12 cellular contexts compared by ENCODE assay signal in the genomic region with DNA sequence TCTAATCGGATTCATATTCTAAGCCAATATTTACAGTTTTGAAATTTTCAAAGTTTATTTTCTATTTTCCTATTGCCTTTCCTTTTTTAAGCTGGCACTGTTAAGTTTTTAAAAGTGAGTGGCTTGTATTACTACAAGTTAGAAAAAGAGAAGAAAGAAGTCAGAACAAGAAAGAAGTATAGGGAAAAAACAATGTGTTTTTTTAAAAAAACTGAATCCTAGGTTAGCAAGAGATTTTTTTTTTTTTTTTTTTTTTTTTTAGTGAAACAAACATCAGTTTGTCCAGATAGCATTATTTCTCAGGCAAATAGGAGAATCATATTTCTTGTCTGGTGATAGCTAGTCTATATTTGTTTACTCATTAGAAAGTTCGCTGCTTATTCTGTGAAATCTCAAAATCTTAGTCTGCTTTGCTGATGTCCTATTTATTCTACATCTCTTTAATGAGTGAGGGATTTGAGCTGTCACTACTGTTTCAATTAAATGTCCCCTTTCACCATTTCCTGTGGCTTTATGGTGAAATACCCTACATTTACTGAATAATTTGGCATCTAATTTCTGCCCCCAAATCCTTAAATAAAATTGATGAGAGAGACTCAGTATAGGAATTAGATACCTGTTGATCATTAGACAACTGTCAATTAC. TPM values are rescaled to one million over a fixed set of nuclear protein-coding genes. Genes with fewer than 3 reads are reported as not detected.
DNase-seq lines count a peak whose midpoint lies in the region; TF ChIP-seq lines count a peak whose summit lies in the region.
"Had no signal": no experiment of that assay in that cellular context is flagged by ENCODE, and none has a peak within 500 bp of the region (broad histone marks: within the 10 kb centered on the region; RNA-seq: fewer than 3 reads in every experiment).

No MANE protein-coding gene starts in this region.

- no peaks in the 10 kb centered on the region for H3K36me3 Mint-ChIP-seq in CD14-positive monocyte
- H3K36me3 Mint-ChIP-seq in dendritic cell treated with granulocyte-macrophage colony-stimulating factor and Interleukin-4, amounts not matched to agents 40 ng/mL and 50 ng/mL, for 4 days (ENCODE audit: low read depth): no peaks in the 10 kb centered on the region

- peaks cover 89% of the 10 kb centered on the region for H3K4me1 Mint-ChIP-seq in CD14-positive monocyte
- peaks cover 57% of the 10 kb centered on the region for H3K4me1 Mint-ChIP-seq in dendritic cell treated with granulocyte-macrophage colony-stimulating factor and Interleukin-4, amounts not matched to agents 40 ng/mL and 50 ng/mL, for 4 days (ENCODE audit: low read depth)

- POLR2A ChIA-PET in OCI-LY7 (lab: Charles Lee): interaction anchor here (0.5 to 5.3 kb wide), 11 partner anchors 10 to 771 kb away, joined by 3 to 41 read pairs (median 5); a partner anchor contains a TSS

- peak overlapping the region; percentile 54 to 75 for H3K4me3 Mint-ChIP-seq in CD14-positive monocyte
- H3K4me3 Mint-ChIP-seq in dendritic cell treated with granulocyte-macrophage colony-stimulating factor and Interleukin-4, amounts not matched to agents 40 ng/mL and 50 ng/mL, for 4 days: peak overlapping the region; percentile 57

- H2AFZ ChIP-seq in OCI-LY7 (ENCODE audit: low read length): peak overlapping the region; percentile 86

- DNase-seq in CD14-positive monocyte (ENCODE audit: low spot score) (no peak), GF-D8 (lab: John Stamatoyannopoulos, UW) (peak; percentile 65), OCI-LY7 (ENCODE audit: low spot score) (no peak), A172 (ENCODE audit: low spot score) (no peak), putamen (ENCODE audit: low spot score) (no peak), cortex of kidney (lab: John Stamatoyannopoulos, UW) (no peak)
- DNase-seq in stimulated activated naive CD4-positive, alpha-beta T cell (lab: John Stamatoyannopoulos, UW): no peak
- DNase-seq: COR-L47, dermis blood vessel endothelial cell, NCI-H2029 treated with DMSO at 0.1 percent for 48 hours had no signal

- H3K36me3 ChIP-seq in OCI-LY7 (ENCODE audit: insufficient read depth, low read length): no peaks in the 10 kb centered on the region
- H3K36me3 ChIP-seq: ascending aorta had no signal

- H4K20me1 ChIP-seq in OCI-LY7 (ENCODE audit: insufficient read depth, low read length): no peaks in the 10 kb centered on the region

- H3K79me2 ChIP-seq in OCI-LY7 (ENCODE audit: insufficient read depth, low read depth, low read length): no peaks in the 10 kb centered on the region

- no TSS peak for BruUV-seq in OCI-LY7 (replicated peaks; lab: Mats Ljungman, UMichigan)

- intact Hi-C loops in CD14-positive monocyte (cut with micrococcal nuclease) (loop anchor here in 1 of 2 donors (5.0 kb wide), 1 partner anchor 41 kb away; no protein-coding TSS in a partner anchor), OCI-LY7 (cut with micrococcal nuclease; ENCODE audit: unreplicated experiment) (no loop called here)
- intact Hi-C loops in dendritic cell treated with granulocyte-macrophage colony-stimulating factor and Interleukin-4, amounts not matched to agents 40 ng/mL and 50 ng/mL, for 4 days (cut with micrococcal nuclease): loop anchor here (5.0 kb wide), 1 partner anchor 41 kb away; no protein-coding TSS in a partner anchor

- no peaks in the 10 kb centered on the region for H3K9me3 ChIP-seq in OCI-LY7 (ENCODE audit: low read length)
- H3K9me3 ChIP-seq: ascending aorta had no signal

- H3K9me3 Mint-ChIP-seq in CD14-positive monocyte: peaks cover 0 to 2% (median 0%) of the 10 kb centered on the region in 7 donors
- no peaks in the 10 kb centered on the region for H3K9me3 Mint-ChIP-seq in dendritic cell treated with granulocyte-macrophage colony-stimulating factor and Interleukin-4, amounts not matched to agents 40 ng/mL and 50 ng/mL, for 4 days

- TF ChIP-seq CTCF in CD14-positive monocyte (IDR thresholded peaks at IDR 0.05) (no peak), OCI-LY7 (conservative IDR thresholded peaks at IDR 0.05; ENCODE audit: low read length) (no peak)

- peak overlapping the region; percentile 53 for H3K4me2 ChIP-seq in OCI-LY7 (ENCODE audit: low read length)

- peaks cover 0 to 2% (median 0%) of the 10 kb centered on the region in 3 donors for H3K27me3 Mint-ChIP-seq in CD14-positive monocyte (ENCODE audit: low read depth in 3 of 3)
- H3K27me3 Mint-ChIP-seq in dendritic cell treated with granulocyte-macrophage colony-stimulating factor and Interleukin-4, amounts not matched to agents 40 ng/mL and 50 ng/mL, for 4 days: no peaks in the 10 kb centered on the region

- no peak overlapping the region for H3K27ac ChIP-seq in OCI-LY7 (ENCODE audit: low read depth, low read length, poor library complexity, severe bottlenecking)
- H3K27ac ChIP-seq: ascending aorta had no signal

- peak overlapping the region; percentile 88 to 97 (median 95) for H3K27ac Mint-ChIP-seq in CD14-positive monocyte
- peak overlapping the region; percentile 73 for H3K27ac Mint-ChIP-seq in dendritic cell treated with granulocyte-macrophage colony-stimulating factor and Interleukin-4, amounts not matched to agents 40 ng/mL and 50 ng/mL, for 4 days

- H3K4me1 ChIP-seq in OCI-LY7 (ENCODE audit: insufficient read depth, low read length, poor library complexity, severe bottlenecking): peaks cover 29% of the 10 kb centered on the region
- H3K4me1 ChIP-seq: ascending aorta had no signal

- H3K4me3 ChIP-seq in OCI-LY7 (ENCODE audit: low read depth, low read length, poor library complexity, severe bottlenecking): no peak overlapping the region
- H3K4me3 ChIP-seq: ascending aorta had no signal

- no peaks in the 10 kb centered on the region for H3K9me2 ChIP-seq in OCI-LY7 (ENCODE audit: insufficient read depth, low read length)

- CTCF ChIA-PET in OCI-LY7 (lab: Charles Lee; ENCODE audit: unreplicated experiment): interaction anchor here (0.7 to 0.9 kb wide), 2 partner anchors 11 to 20 kb away, joined by 3 read pairs; no protein-coding TSS in a partner anchor

RNA-seq across cellular contexts. Expression of a gene that starts 19.1 kb away (rescaled TPM):
- polyA plus RNA-seq in CD14-positive monocyte: 10 to 100 TPM; 18.0 to 33.0 TPM
- 173 and 232 TPM in 2 replicates for total RNA-seq in OCI-LY7 (2014; rRNA removed; shearing (Covaris generic))
- total RNA-seq in OCI-LY7 (2022): 264 and 280 TPM in 2 replicates
- total RNA-seq in A172 (2014; rRNA removed; shearing (Covaris generic)): 135 and 137 TPM in 2 replicates
